8 cellular contexts compared by ENCODE assay signal in the genomic region with DNA sequence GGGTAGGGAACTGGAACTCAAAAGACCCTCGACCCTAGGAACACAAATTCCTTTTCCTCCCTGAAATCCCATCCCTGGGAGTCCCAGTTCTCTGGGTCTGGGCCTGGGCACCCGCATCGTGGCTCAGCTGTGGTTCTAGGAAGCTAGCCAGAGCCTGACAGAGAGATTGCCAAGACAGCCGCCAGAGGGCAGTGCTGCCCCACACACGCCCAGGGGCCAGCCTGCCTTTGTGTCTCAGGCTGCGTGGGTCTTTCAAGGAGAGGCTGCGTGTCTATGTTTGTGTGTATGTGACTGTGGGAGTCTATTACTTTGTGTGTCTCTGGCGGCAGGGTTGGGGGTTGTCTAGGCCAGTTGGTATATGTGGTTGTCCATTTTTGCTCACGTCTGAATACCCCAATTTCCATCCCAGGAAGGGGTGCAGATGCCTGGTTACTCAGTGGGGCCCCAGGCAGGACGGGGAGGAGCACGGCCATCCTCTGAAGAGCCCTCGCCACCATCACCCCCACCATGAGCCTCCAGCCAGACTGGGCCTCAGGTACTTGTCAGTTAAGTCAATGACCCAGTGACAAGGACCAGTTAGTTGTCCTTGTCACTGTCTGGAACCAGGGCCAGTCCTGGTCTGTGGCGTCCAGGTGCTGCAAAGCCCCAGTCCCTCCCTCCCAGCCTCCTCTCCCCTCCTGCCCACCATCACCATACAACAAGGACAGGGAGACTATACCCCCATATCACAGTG. TPM values are rescaled to one million over a fixed set of nuclear protein-coding genes. Genes with fewer than 3 reads are reported as not detected.
DNase-seq lines count a peak whose midpoint lies in the region; ATAC-seq lines count a peak whose summit lies in the region.

No MANE protein-coding gene starts in this region.

- peak; percentile 87 for DNase-seq in G401 (ENCODE audit: low spot score)
- peak; percentile 43 for DNase-seq in NCI-H226
- DNase-seq in activated CD4-positive, alpha-beta T cell treated with anti-CD3 and anti-CD28 coated beads for 1 hour: peak; percentile 70
- peak in 60 of 61 donors; percentile 25 to 92 (median 74) for DNase-seq in caudate nucleus (lab: John Stamatoyannopoulos, UW)
- peak; percentile 72 for DNase-seq in kidney glomerular epithelial cell (lab: John Stamatoyannopoulos, UW)
- peak; percentile 74 for DNase-seq in stimulated activated CD4-positive, alpha-beta T cell treated with anti-CD3 and anti-CD28 coated beads, Interleukin-1b, Interleukin-23, amount 100 ng/mL, for 48 hours

- no peak overlapping the region for H3K27ac ChIP-seq in caudate nucleus (ENCODE audit: low read depth, low read length)

- in situ Hi-C loops in G401 (cut with HindIII; ENCODE audit: low sequenced_read_pairs): no loop called here

- peak; percentile 81 for ATAC-seq in HG02885 (IDR thresholded peaks at IDR 0.05; ENCODE audit: poor library complexity, unreplicated experiment)
- ATAC-seq in HG03039 (IDR thresholded peaks at IDR 0.05; ENCODE audit: unreplicated experiment): no peak

RNA-seq across cellular contexts. Expression of gene TTLL11, which starts 32.2 kb away (rescaled TPM):
- 3.0 and 7.0 TPM in 2 replicates for total RNA-seq in G401 (2014; rRNA removed; shearing (Covaris generic))

RNA-seq across cellular contexts. Expression of gene NDUFA8, which starts 34.3 kb away (rescaled TPM):
- 76.1 and 107 TPM in 2 replicates for total RNA-seq in G401 (2014; rRNA removed; shearing (Covaris generic))

RNA-seq across cellular contexts. Expression of gene MORN5, which starts 34.4 kb away (rescaled TPM):
- not detected in 2 replicates for total RNA-seq in G401 (2014; rRNA removed; shearing (Covaris generic))
